Comparison of ENCODE assay signal across 1 cellular context in the genomic region with DNA sequence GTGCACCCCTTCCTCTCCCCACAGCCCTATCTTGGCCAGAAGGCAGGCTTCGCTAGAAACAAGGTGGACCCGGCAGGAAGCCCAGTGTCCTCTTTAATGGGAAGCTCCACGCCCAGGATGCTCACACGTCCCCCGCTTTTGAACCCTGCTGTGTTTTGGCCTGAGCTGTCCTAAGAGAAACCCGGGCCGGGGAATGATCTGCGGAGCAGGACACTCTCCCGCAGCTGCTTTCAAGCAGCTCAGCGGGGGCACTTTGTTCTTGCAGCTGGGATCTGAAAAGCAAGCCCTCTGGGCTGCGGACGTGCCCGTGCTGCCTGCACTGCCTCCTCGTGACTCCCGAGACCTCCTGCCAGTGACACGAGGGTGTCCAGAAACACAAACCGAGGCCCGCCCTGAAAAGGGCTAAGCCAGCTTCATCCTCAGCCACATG.
TF ChIP-seq lines count a peak whose summit lies in the region.

No MANE protein-coding gene starts in this region.

TF ChIP-seq in WTC11, 78 proteins besides CTCF, POLR2A, EP300 and RAD21 (continued from another document):
- TF ChIP-seq, protein P1, sequence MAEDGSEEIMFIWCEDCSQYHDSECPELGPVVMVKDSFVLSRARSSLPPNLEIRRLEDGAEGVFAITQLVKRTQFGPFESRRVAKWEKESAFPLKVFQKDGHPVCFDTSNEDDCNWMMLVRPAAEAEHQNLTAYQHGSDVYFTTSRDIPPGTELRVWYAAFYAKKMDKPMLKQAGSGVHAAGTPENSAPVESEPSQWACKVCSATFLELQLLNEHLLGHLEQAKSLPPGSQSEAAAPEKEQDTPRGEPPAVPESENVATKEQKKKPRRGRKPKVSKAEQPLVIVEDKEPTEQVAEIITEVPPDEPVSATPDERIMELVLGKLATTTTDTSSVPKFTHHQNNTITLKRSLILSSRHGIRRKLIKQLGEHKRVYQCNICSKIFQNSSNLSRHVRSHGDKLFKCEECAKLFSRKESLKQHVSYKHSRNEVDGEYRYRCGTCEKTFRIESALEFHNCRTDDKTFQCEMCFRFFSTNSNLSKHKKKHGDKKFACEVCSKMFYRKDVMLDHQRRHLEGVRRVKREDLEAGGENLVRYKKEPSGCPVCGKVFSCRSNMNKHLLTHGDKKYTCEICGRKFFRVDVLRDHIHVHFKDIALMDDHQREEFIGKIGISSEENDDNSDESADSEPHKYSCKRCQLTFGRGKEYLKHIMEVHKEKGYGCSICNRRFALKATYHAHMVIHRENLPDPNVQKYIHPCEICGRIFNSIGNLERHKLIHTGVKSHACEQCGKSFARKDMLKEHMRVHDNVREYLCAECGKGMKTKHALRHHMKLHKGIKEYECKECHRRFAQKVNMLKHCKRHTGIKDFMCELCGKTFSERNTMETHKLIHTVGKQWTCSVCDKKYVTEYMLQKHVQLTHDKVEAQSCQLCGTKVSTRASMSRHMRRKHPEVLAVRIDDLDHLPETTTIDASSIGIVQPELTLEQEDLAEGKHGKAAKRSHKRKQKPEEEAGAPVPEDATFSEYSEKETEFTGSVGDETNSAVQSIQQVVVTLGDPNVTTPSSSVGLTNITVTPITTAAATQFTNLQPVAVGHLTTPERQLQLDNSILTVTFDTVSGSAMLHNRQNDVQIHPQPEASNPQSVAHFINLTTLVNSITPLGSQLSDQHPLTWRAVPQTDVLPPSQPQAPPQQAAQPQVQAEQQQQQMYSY (CRISPR knock-in tag; IDR thresholded peaks at IDR 0.05): peak; percentile 57; the same call in 1 of the 2 replicates
- TF ChIP-seq SP1 (CRISPR knock-in tag; conservative IDR thresholded peaks at IDR 0.05): peak; percentile 61; the same call in 1 of the 2 replicates
- peak; percentile 58; the same call in 1 of the 2 replicates for TF ChIP-seq NFE2L1 (CRISPR knock-in tag; IDR thresholded peaks at IDR 0.05)
- TF ChIP-seq FOXP1 (CRISPR knock-in tag; IDR thresholded peaks at IDR 0.05; ENCODE audit: borderline replicate concordance): peak; percentile 71
- TF ChIP-seq TP53 (CRISPR knock-in tag; IDR thresholded peaks at IDR 0.05): peak; percentile 56; the same call in 1 of the 2 replicates
- TF ChIP-seq CBFB (CRISPR knock-in tag; IDR thresholded peaks at IDR 0.05; ENCODE audit: low read depth): 0 out of 2 replicates have a peak, but pooled peaks have one; percentile 33
- TF ChIP-seq, protein P2, sequence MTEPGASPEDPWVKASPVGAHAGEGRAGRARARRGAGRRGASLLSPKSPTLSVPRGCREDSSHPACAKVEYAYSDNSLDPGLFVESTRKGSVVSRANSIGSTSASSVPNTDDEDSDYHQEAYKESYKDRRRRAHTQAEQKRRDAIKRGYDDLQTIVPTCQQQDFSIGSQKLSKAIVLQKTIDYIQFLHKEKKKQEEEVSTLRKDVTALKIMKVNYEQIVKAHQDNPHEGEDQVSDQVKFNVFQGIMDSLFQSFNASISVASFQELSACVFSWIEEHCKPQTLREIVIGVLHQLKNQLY (CRISPR knock-in tag; IDR thresholded peaks at IDR 0.05): no peak
- TF ChIP-seq, protein P3, sequence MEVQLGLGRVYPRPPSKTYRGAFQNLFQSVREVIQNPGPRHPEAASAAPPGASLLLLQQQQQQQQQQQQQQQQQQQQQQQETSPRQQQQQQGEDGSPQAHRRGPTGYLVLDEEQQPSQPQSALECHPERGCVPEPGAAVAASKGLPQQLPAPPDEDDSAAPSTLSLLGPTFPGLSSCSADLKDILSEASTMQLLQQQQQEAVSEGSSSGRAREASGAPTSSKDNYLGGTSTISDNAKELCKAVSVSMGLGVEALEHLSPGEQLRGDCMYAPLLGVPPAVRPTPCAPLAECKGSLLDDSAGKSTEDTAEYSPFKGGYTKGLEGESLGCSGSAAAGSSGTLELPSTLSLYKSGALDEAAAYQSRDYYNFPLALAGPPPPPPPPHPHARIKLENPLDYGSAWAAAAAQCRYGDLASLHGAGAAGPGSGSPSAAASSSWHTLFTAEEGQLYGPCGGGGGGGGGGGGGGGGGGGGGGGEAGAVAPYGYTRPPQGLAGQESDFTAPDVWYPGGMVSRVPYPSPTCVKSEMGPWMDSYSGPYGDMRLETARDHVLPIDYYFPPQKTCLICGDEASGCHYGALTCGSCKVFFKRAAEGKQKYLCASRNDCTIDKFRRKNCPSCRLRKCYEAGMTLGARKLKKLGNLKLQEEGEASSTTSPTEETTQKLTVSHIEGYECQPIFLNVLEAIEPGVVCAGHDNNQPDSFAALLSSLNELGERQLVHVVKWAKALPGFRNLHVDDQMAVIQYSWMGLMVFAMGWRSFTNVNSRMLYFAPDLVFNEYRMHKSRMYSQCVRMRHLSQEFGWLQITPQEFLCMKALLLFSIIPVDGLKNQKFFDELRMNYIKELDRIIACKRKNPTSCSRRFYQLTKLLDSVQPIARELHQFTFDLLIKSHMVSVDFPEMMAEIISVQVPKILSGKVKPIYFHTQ (CRISPR knock-in tag; IDR thresholded peaks at IDR 0.05): no peak
- TF ChIP-seq, protein P4, sequence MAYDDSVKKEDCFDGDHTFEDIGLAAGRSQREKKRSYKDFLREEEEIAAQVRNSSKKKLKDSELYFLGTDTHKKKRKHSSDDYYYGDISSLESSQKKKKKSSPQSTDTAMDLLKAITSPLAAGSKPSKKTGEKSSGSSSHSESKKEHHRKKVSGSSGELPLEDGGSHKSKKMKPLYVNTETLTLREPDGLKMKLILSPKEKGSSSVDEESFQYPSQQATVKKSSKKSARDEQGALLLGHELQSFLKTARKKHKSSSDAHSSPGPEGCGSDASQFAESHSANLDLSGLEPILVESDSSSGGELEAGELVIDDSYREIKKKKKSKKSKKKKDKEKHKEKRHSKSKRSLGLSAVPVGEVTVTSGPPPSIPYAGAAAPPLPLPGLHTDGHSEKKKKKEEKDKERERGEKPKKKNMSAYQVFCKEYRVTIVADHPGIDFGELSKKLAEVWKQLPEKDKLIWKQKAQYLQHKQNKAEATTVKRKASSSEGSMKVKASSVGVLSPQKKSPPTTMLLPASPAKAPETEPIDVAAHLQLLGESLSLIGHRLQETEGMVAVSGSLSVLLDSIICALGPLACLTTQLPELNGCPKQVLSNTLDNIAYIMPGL (CRISPR knock-in tag; IDR thresholded peaks at IDR 0.05): 0 out of 2 replicates have a peak, but pooled peaks have one; percentile 28
- TF ChIP-seq, protein P5, sequence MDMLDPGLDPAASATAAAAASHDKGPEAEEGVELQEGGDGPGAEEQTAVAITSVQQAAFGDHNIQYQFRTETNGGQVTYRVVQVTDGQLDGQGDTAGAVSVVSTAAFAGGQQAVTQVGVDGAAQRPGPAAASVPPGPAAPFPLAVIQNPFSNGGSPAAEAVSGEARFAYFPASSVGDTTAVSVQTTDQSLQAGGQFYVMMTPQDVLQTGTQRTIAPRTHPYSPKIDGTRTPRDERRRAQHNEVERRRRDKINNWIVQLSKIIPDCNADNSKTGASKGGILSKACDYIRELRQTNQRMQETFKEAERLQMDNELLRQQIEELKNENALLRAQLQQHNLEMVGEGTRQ (CRISPR knock-in tag; IDR thresholded peaks at IDR 0.05): peak; percentile 72
- peak; percentile 43; the same call in 1 of the 2 replicates for TF ChIP-seq CREM (CRISPR knock-in tag; IDR thresholded peaks at IDR 0.05)
- TF ChIP-seq, protein P6, sequence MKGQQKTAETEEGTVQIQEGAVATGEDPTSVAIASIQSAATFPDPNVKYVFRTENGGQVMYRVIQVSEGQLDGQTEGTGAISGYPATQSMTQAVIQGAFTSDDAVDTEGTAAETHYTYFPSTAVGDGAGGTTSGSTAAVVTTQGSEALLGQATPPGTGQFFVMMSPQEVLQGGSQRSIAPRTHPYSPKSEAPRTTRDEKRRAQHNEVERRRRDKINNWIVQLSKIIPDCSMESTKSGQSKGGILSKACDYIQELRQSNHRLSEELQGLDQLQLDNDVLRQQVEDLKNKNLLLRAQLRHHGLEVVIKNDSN (CRISPR knock-in tag; IDR thresholded peaks at IDR 0.05): peak; percentile 27; the same call in 1 of the 2 replicates
- TF ChIP-seq ZNF121 (CRISPR knock-in tag; IDR thresholded peaks at IDR 0.05): peak; percentile 60
- TF ChIP-seq NR1H2 (CRISPR knock-in tag; IDR thresholded peaks at IDR 0.05): no peak
- TF ChIP-seq, protein P7, sequence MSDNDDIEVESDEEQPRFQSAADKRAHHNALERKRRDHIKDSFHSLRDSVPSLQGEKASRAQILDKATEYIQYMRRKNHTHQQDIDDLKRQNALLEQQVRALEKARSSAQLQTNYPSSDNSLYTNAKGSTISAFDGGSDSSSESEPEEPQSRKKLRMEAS (CRISPR knock-in tag; IDR thresholded peaks at IDR 0.05): peak; percentile 70
- TF ChIP-seq ZNF423 (CRISPR knock-in tag; IDR thresholded peaks at IDR 0.05): peak; percentile 65
